Comparison of ENCODE assay signal across 9 cellular contexts in the genomic region with DNA sequence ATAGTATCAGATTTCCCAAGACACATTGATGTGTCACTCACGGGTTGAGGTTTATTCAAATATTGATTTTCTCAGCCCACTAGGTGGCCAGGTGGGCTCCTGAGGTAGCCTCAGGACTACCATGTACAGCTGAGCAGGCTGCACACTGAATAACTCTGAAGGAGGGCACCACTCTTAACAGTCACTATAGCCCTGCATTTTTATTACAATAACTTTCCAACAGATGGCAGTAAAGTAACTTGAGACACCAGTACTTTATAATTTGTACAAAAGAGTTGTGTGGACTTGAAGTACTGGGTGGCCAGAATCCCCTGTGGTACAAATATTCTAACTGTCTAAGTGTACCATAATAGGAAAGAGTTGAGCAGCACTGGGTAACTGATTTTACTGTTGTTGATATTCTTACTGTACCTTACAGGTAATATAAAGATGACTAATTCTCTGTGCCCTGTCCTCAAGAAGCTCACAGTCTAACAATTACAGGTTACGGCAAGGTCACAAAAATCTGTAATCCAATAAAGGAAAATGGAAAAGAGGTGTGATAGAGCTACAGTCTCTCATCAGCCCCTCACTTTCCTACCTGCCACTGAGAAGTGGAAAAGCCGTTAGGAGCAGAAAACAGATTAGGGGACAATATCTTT.
DNase-seq lines count a peak whose midpoint lies in the region; ATAC-seq and TF ChIP-seq lines count a peak whose summit lies in the region.
"Had no signal": no experiment of that assay in that cellular context is flagged by ENCODE, and none has a peak within 500 bp of the region (broad histone marks: within the 10 kb centered on the region; RNA-seq: fewer than 3 reads in every experiment).

No MANE protein-coding gene starts in this region.

- no peaks in the 10 kb centered on the region for H3K9me3 Mint-ChIP-seq in activated T-cell treated with anti-CD3 and anti-CD28 coated beads, Interleukin-2, amount 50 U/mL, for 4 hours
- H3K9me3 Mint-ChIP-seq in activated B cell treated with CpG ODN at 0.5 μM for 24 hours (no peaks in the 10 kb centered on the region), type B pancreatic cell (no peaks in the 10 kb centered on the region)
- H3K9me3 Mint-ChIP-seq: stimulated activated naive CD8-positive, alpha-beta T cell treated with anti-CD3 and anti-CD28 coated beads, Interleukin-15, Interleukin-2, amounts not matched to agents 100 ng/mL and 50 ng/mL, for 24 hours had no signal

- TF ChIP-seq CTCF in activated B cell treated with CpG ODN at 0.5 μM for 24 hours (IDR thresholded peaks at IDR 0.05) (no peak), type B pancreatic cell (conservative IDR thresholded peaks at IDR 0.05) (peak; percentile 69)

- DNase-seq in activated T-cell treated with anti-CD3 and anti-CD28 coated beads, Interleukin-2, amount 50 U/mL, for 4 hours: no peak
- no peak for DNase-seq in activated T-cell treated with anti-CD3 and anti-CD28 coated beads, Interleukin-2, amount 50 U/mL, for 48 hours
- DNase-seq in NCI-H1436 (lab: John Stamatoyannopoulos, UW): peak; percentile 35
- DNase-seq in activated B cell treated with CpG ODN at 0.5 μM for 24 hours: no peak
- peak; percentile 26 for DNase-seq in inferior parietal cortex (ENCODE audit: extremely low spot score)
- no peak for DNase-seq in type B pancreatic cell (ENCODE audit: extremely low spot score, unreplicated experiment)

- intact Hi-C loops in activated B cell treated with CpG ODN at 0.5 μM for 24 hours (cut with micrococcal nuclease): loop anchor here (1.0 to 2.0 kb wide), 4 partner anchors 45 to 631 kb away; no protein-coding TSS in a partner anchor

- no peak overlapping the region for H3K4me3 Mint-ChIP-seq in activated T-cell treated with anti-CD3 and anti-CD28 coated beads, Interleukin-2, amount 50 U/mL, for 4 hours
- H3K4me3 Mint-ChIP-seq in activated B cell treated with CpG ODN at 0.5 μM for 24 hours: no peak overlapping the region
- H3K4me3 Mint-ChIP-seq in type B pancreatic cell: no peak overlapping the region
- H3K4me3 Mint-ChIP-seq: stimulated activated naive CD8-positive, alpha-beta T cell treated with anti-CD3 and anti-CD28 coated beads, Interleukin-15, Interleukin-2, amounts not matched to agents 100 ng/mL and 50 ng/mL, for 24 hours had no signal

- H3K27ac Mint-ChIP-seq in activated B cell treated with CpG ODN at 0.5 μM for 24 hours (no peak overlapping the region), type B pancreatic cell (no peak overlapping the region)
- H3K27ac Mint-ChIP-seq: stimulated activated naive CD8-positive, alpha-beta T cell treated with anti-CD3 and anti-CD28 coated beads, Interleukin-15, Interleukin-2, amounts not matched to agents 100 ng/mL and 50 ng/mL, for 24 hours had no signal

- POLR2A ChIA-PET in activated B cell treated with CpG ODN at 0.5 μM for 24 hours (lab: Charles Lee): interaction anchor here (0.6 kb wide), 1 partner anchor 784 kb away, joined by 4 read pairs; a partner anchor contains a TSS

- no peaks in the 10 kb centered on the region for H3K27me3 Mint-ChIP-seq in activated T-cell treated with anti-CD3 and anti-CD28 coated beads, Interleukin-2, amount 50 U/mL, for 4 hours (ENCODE audit: low read depth)
- no peaks in the 10 kb centered on the region for H3K27me3 Mint-ChIP-seq in activated B cell treated with CpG ODN at 0.5 μM for 24 hours
- no peaks in the 10 kb centered on the region for H3K27me3 Mint-ChIP-seq in type B pancreatic cell
- H3K27me3 Mint-ChIP-seq: stimulated activated naive CD8-positive, alpha-beta T cell treated with anti-CD3 and anti-CD28 coated beads, Interleukin-15, Interleukin-2, amounts not matched to agents 100 ng/mL and 50 ng/mL, for 24 hours had no signal

- H3K36me3 Mint-ChIP-seq in activated T-cell treated with anti-CD3 and anti-CD28 coated beads, Interleukin-2, amount 50 U/mL, for 4 hours (ENCODE audit: insufficient read depth): peaks cover 5% of the 10 kb centered on the region
- peaks cover 14% of the 10 kb centered on the region for H3K36me3 Mint-ChIP-seq in activated B cell treated with CpG ODN at 0.5 μM for 24 hours (ENCODE audit: low read depth)
- peaks cover 12% of the 10 kb centered on the region for H3K36me3 Mint-ChIP-seq in type B pancreatic cell

- ATAC-seq in activated T-cell treated with anti-CD3 and anti-CD28 coated beads, Interleukin-2, amount 50 U/mL, for 4 hours: peak; percentile 46 to 58
- ATAC-seq in activated B cell treated with CpG ODN at 0.5 μM for 24 hours (ENCODE audit: low read depth) (peak; percentile 52), HG02798 (IDR thresholded peaks at IDR 0.05; ENCODE audit: poor library complexity, unreplicated experiment) (no peak), HG02938 (IDR thresholded peaks at IDR 0.05; ENCODE audit: unreplicated experiment) (no peak)

- CTCF ChIA-PET in activated B cell treated with CpG ODN at 0.5 μM for 24 hours (lab: Charles Lee): interaction anchor here (0.8 to 2.1 kb wide), 11 partner anchors 44 to 1308 kb away, joined by 3 to 8 read pairs (median 3); no protein-coding TSS in a partner anchor

- H3K4me1 Mint-ChIP-seq in activated T-cell treated with anti-CD3 and anti-CD28 coated beads, Interleukin-2, amount 50 U/mL, for 4 hours (ENCODE audit: low read depth): no peaks in the 10 kb centered on the region
- H3K4me1 Mint-ChIP-seq in activated B cell treated with CpG ODN at 0.5 μM for 24 hours: no peaks in the 10 kb centered on the region
- H3K4me1 Mint-ChIP-seq in type B pancreatic cell (ENCODE audit: unreplicated experiment): peaks cover 10% of the 10 kb centered on the region

Comparison
In these comparisons a context has a peak if more than half of its experiments do, and no peak if none do; other contexts are left out.
1. ATAC-seq: peak in activated T-cell treated with anti-CD3 and anti-CD28 coated beads, Interleukin-2, amount 50 U/mL, for 4 hours (2 of 2) and activated B cell treated with CpG ODN at 0.5 μM for 24 hours (single experiment); none in HG02798 (single experiment) and HG02938 (single experiment).
2. DNase-seq: peak in NCI-H1436 (single experiment) and inferior parietal cortex (single experiment); none in activated T-cell treated with anti-CD3 and anti-CD28 coated beads, Interleukin-2, amount 50 U/mL, for 4 hours (single experiment), activated T-cell treated with anti-CD3 and anti-CD28 coated beads, Interleukin-2, amount 50 U/mL, for 48 hours (0 of 2), activated B cell treated with CpG ODN at 0.5 μM for 24 hours (single experiment) and type B pancreatic cell (single experiment).